1 cellular context compared by ENCODE assay signal in genomic region chr15:73838795-73839565, GRCh38.
TF ChIP-seq lines count a peak whose summit lies in the region.

No MANE protein-coding gene starts in this region.

TF ChIP-seq in SK-N-SH, 30 proteins besides CTCF, POLR2A, EP300 and RAD21 (continued from another document):
- no peak for TF ChIP-seq ZBTB33 (IDR thresholded peaks at IDR 0.05; ENCODE audit: borderline replicate concordance, low read depth)
- TF ChIP-seq GABPA (IDR thresholded peaks at IDR 0.05; ENCODE audit: low read depth), result no peak
- no peak for TF ChIP-seq USF1 (IDR thresholded peaks at IDR 0.05; ENCODE audit: borderline replicate concordance, low read depth)
- TF ChIP-seq TCF12 (IDR thresholded peaks at IDR 0.05), result peak; percentile 29; the same call in 1 of the 2 replicates
- TF ChIP-seq IRF3 (IDR thresholded peaks at IDR 0.05; ENCODE audit: low read depth, low read length), result no peak
- TF ChIP-seq SMC3 (IDR thresholded peaks at IDR 0.05; ENCODE audit: low read depth, low read length), result peak; percentile 13; the same call in 1 of the 2 replicates
- TF ChIP-seq TEAD4 (IDR thresholded peaks at IDR 0.05; ENCODE audit: borderline replicate concordance, insufficient read depth), result no peak
- TF ChIP-seq, protein P1, sequence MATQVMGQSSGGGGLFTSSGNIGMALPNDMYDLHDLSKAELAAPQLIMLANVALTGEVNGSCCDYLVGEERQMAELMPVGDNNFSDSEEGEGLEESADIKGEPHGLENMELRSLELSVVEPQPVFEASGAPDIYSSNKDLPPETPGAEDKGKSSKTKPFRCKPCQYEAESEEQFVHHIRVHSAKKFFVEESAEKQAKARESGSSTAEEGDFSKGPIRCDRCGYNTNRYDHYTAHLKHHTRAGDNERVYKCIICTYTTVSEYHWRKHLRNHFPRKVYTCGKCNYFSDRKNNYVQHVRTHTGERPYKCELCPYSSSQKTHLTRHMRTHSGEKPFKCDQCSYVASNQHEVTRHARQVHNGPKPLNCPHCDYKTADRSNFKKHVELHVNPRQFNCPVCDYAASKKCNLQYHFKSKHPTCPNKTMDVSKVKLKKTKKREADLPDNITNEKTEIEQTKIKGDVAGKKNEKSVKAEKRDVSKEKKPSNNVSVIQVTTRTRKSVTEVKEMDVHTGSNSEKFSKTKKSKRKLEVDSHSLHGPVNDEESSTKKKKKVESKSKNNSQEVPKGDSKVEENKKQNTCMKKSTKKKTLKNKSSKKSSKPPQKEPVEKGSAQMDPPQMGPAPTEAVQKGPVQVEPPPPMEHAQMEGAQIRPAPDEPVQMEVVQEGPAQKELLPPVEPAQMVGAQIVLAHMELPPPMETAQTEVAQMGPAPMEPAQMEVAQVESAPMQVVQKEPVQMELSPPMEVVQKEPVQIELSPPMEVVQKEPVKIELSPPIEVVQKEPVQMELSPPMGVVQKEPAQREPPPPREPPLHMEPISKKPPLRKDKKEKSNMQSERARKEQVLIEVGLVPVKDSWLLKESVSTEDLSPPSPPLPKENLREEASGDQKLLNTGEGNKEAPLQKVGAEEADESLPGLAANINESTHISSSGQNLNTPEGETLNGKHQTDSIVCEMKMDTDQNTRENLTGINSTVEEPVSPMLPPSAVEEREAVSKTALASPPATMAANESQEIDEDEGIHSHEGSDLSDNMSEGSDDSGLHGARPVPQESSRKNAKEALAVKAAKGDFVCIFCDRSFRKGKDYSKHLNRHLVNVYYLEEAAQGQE (IDR thresholded peaks at IDR 0.05; ENCODE audit: low read depth, low read length), result no peak
- TF ChIP-seq NRF1 (IDR thresholded peaks at IDR 0.05; ENCODE audit: low read depth, low read length), result peak; percentile 60; the same call in 1 of the 2 replicates
- peak; percentile 75; the same call in 1 of the 2 replicates for TF ChIP-seq MXI1 (IDR thresholded peaks at IDR 0.05; ENCODE audit: low read depth, low read length)
- no peak for TF ChIP-seq ELF1 (IDR thresholded peaks at IDR 0.05)
- no peak for TF ChIP-seq JUND (IDR thresholded peaks at IDR 0.05)
- TF ChIP-seq FOSL2 (IDR thresholded peaks at IDR 0.05; ENCODE audit: borderline replicate concordance, low read depth), result no peak
- no peak for TF ChIP-seq SIN3A (IDR thresholded peaks at IDR 0.05; ENCODE audit: borderline replicate concordance, low read depth, low read length)
- TF ChIP-seq TAF1 (IDR thresholded peaks at IDR 0.05; ENCODE audit: borderline replicate concordance, low read depth, low read length), result no peak
- peak; percentile 47 for TF ChIP-seq PBX3 (IDR thresholded peaks at IDR 0.05)
- TF ChIP-seq FOXJ3 (CRISPR knock-in tag; IDR thresholded peaks at IDR 0.05), result peak; percentile 83
